Comparison of ENCODE assay signal across 20 cellular contexts in genomic region chr5:158461240-158461854, GRCh38.
DNase-seq lines count a peak whose midpoint lies in the region; ATAC-seq and TF ChIP-seq lines count a peak whose summit lies in the region.
"Had no signal": no experiment of that assay in that cellular context is flagged by ENCODE, and none has a peak within 500 bp of the region (broad histone marks: within the 10 kb centered on the region; RNA-seq: fewer than 3 reads in every experiment).

No MANE protein-coding gene starts in this region.

- DNase-seq in HuH-7 (ENCODE audit: low spot score) = peak; percentile 55
- no peak for DNase-seq in mesenchymal stem cell
- peak in 1 of 2 donors; percentile 80 for DNase-seq in suprapubic skin (ENCODE audit: low spot score in 2 of 2)
- no peak for DNase-seq in activated naive CD8-positive, alpha-beta T cell treated with anti-CD3 and anti-CD28 coated beads, Interleukin-2, amount 50 U/mL, for 24 hours
- DNase-seq in SK-N-SH = no peak
- no peak for DNase-seq in NCI-H226
- DNase-seq in NCI-H1105 treated with DMSO at 0.1 percent for 48 hours (lab: John Stamatoyannopoulos, UW) = no peak
- DNase-seq: ACHN; activated CD8-positive, alpha-beta T cell treated with anti-CD3 and anti-CD28 coated beads, Interleukin-2, amount 10 ng/mL, durations not matched to agents 7 days and 5 days; activated naive CD4-positive, alpha-beta T cell treated with anti-CD3 and anti-CD28 coated beads, Interleukin-2, amount 10 ng/mL, durations not matched to agents 7 days and 5 days; activated T-cell treated with anti-CD3 and anti-CD28 coated beads, Interleukin-2, amount 50 U/mL, for 4 hours; hippocampal formation; NCI-H2107; NCI-H524 treated with DMSO at 0.1 percent for 48 hours; occipital lobe; stimulated activated CD4-positive, alpha-beta T cell treated with anti-CD3 and anti-CD28 coated beads, Interleukin-1b, Interleukin-23, amount 100 ng/mL, for 48 hours had no signal

- peak overlapping the region; percentile 33 for H3K9ac ChIP-seq in mesenchymal stem cell (ENCODE audit: low read length)
- H3K9ac ChIP-seq in SK-N-SH = no peak overlapping the region

- no peak overlapping the region for H3K4ac ChIP-seq in mesenchymal stem cell (ENCODE audit: low read depth in 1 of 2, low read length in 2 of 2)

- no peak overlapping the region for H3K18ac ChIP-seq in mesenchymal stem cell (ENCODE audit: low read depth in 1 of 2, low read length in 2 of 2)

- H2BK120ac ChIP-seq in mesenchymal stem cell (ENCODE audit: low read depth, low read length) = no peak overlapping the region

- no peak overlapping the region for H2BK5ac ChIP-seq in mesenchymal stem cell (ENCODE audit: low read depth, low read length, poor library complexity, severe bottlenecking)

- H2BK15ac ChIP-seq in mesenchymal stem cell (ENCODE audit: low read depth, poor library complexity, severe bottlenecking) = no peak overlapping the region

- H3K9me3 ChIP-seq in gastroesophageal sphincter (no peaks in the 10 kb centered on the region), mesenchymal stem cell (ENCODE audit: control insufficient read depth, low read length) (no peaks in the 10 kb centered on the region), suprapubic skin (no peaks in the 10 kb centered on the region), SK-N-SH (no peaks in the 10 kb centered on the region)

- ATAC-seq in gastroesophageal sphincter = peak; percentile 84
- ATAC-seq in activated naive CD8-positive, alpha-beta T cell treated with anti-CD3 and anti-CD28 coated beads, Interleukin-2, amount 50 U/mL, for 24 hours = no peak
- ATAC-seq: activated CD8-positive, alpha-beta T cell treated with anti-CD3 and anti-CD28 coated beads, Interleukin-2, amount 10 ng/mL, durations not matched to agents 7 days and 5 days; activated T-cell treated with anti-CD3 and anti-CD28 coated beads, Interleukin-2, amount 50 U/mL, for 4 hours; stimulated activated memory B cell treated with anti-CD40 and anti-IgM and Interleukin-4, amounts not matched to agents 10 μg/mL and 1 μg/mL and 100 μg/mL, for 72 hours had no signal

- H3K4me2 ChIP-seq in mesenchymal stem cell (ENCODE audit: low read length, poor library complexity, severe bottlenecking) (no peak overlapping the region), SK-N-SH (no peak overlapping the region)

- TF ChIP-seq RAD21 in SK-N-SH (IDR thresholded peaks at IDR 0.05; ENCODE audit: low read length) = no peak

- H3K27ac ChIP-seq in gastroesophageal sphincter = peak overlapping the region; percentile 50 to 67 (median 62)
- H3K27ac ChIP-seq in mesenchymal stem cell (ENCODE audit: low read length, poor library complexity, severe bottlenecking) = no peak overlapping the region
- peak overlapping the region; percentile 73 for H3K27ac ChIP-seq in suprapubic skin
- no peak overlapping the region for H3K27ac ChIP-seq in SK-N-SH (ENCODE audit: low read depth in 2 of 2, low read length in 1 of 2)
- H3K27ac ChIP-seq: C4-2B had no signal

- peaks cover 3% of the 10 kb centered on the region for H3K9me3 Mint-ChIP-seq in activated naive CD8-positive, alpha-beta T cell treated with anti-CD3 and anti-CD28 coated beads, Interleukin-2, amount 50 U/mL, for 24 hours
- H3K9me3 Mint-ChIP-seq: activated naive CD4-positive, alpha-beta T cell treated with anti-CD3 and anti-CD28 coated beads, Interleukin-2, amount 10 ng/mL, durations not matched to agents 7 days and 5 days; activated T-cell treated with anti-CD3 and anti-CD28 coated beads, Interleukin-2, amount 50 U/mL, for 4 hours; stimulated activated memory B cell treated with anti-CD40 and anti-IgM and Interleukin-4, amounts not matched to agents 10 μg/mL and 1 μg/mL and 100 μg/mL, for 72 hours; type B pancreatic cell had no signal

- H3K4me3 ChIP-seq in gastroesophageal sphincter (no peak overlapping the region), mesenchymal stem cell (ENCODE audit: insufficient read depth in 1 of 2, low read depth in 1 of 2, low read length in 2 of 2) (no peak overlapping the region), suprapubic skin (no peak overlapping the region), SK-N-SH (ENCODE audit: low read depth in 2 of 2, low read length in 1 of 2) (no peak overlapping the region)

- no peaks in the 10 kb centered on the region for H3K79me2 ChIP-seq in SK-N-SH (ENCODE audit: insufficient read depth)

- no peaks in the 10 kb centered on the region for H3K9me2 ChIP-seq in SK-N-SH

- TF ChIP-seq POLR2A in gastroesophageal sphincter (IDR thresholded peaks at IDR 0.05) (no peak), suprapubic skin (IDR thresholded peaks at IDR 0.05) (no peak)

- H3K23ac ChIP-seq in mesenchymal stem cell (ENCODE audit: low read length in 2 of 2) = no peak overlapping the region

- TF ChIP-seq CTCF in gastroesophageal sphincter (IDR thresholded peaks at IDR 0.05) (no peak), suprapubic skin (IDR thresholded peaks at IDR 0.05) (no peak), SK-N-SH (IDR thresholded peaks at IDR 0.05) (no peak)

- H3F3A ChIP-seq in SK-N-SH (replicated peaks; ENCODE audit: insufficient read depth) = peaks cover 11% of the 10 kb centered on the region

- H3K14ac ChIP-seq in mesenchymal stem cell (ENCODE audit: low read length in 2 of 2) = no peak overlapping the region

- H4K20me1 ChIP-seq in SK-N-SH (ENCODE audit: insufficient read depth) = peaks cover 2% of the 10 kb centered on the region; the same call in 1 of the 2 replicates

- no peak overlapping the region for H4K91ac ChIP-seq in mesenchymal stem cell (ENCODE audit: low read length)

- H3K4me3 Mint-ChIP-seq in activated naive CD8-positive, alpha-beta T cell treated with anti-CD3 and anti-CD28 coated beads, Interleukin-2, amount 50 U/mL, for 24 hours = no peak overlapping the region
- H3K4me3 Mint-ChIP-seq: activated CD8-positive, alpha-beta T cell treated with anti-CD3 and anti-CD28 coated beads, Interleukin-2, amount 10 ng/mL, durations not matched to agents 7 days and 5 days; activated naive CD4-positive, alpha-beta T cell treated with anti-CD3 and anti-CD28 coated beads, Interleukin-2, amount 10 ng/mL, durations not matched to agents 7 days and 5 days; activated T-cell treated with anti-CD3 and anti-CD28 coated beads, Interleukin-2, amount 50 U/mL, for 4 hours; stimulated activated memory B cell treated with anti-CD40 and anti-IgM and Interleukin-4, amounts not matched to agents 10 μg/mL and 1 μg/mL and 100 μg/mL, for 72 hours; type B pancreatic cell had no signal

- H3K79me1 ChIP-seq in mesenchymal stem cell (replicated peaks; ENCODE audit: low read length, poor library complexity, severe bottlenecking) = no peaks in the 10 kb centered on the region

- 20 to 35% methylated on average over 4 of the region's 4 CpGs for WGBS in gastroesophageal sphincter (ENCODE audit: low coverage in 1 of 2), 2 donors
- WGBS in mesenchymal stem cell = 74% methylated on average over 2 of the region's 4 CpGs
- WGBS in suprapubic skin = 57% methylated on average over 3 of the region's 4 CpGs
- WGBS in SK-N-SH (ENCODE audit: low lambda C conversion rate) = 54% methylated on average over 4 of the region's 4 CpGs

- no peak overlapping the region for H4K8ac ChIP-seq in mesenchymal stem cell (ENCODE audit: low read length)

- H3K27ac Mint-ChIP-seq in activated naive CD8-positive, alpha-beta T cell treated with anti-CD3 and anti-CD28 coated beads, Interleukin-2, amount 50 U/mL, for 24 hours = no peak overlapping the region
- H3K27ac Mint-ChIP-seq: activated CD8-positive, alpha-beta T cell treated with anti-CD3 and anti-CD28 coated beads, Interleukin-2, amount 10 ng/mL, durations not matched to agents 7 days and 5 days; activated naive CD4-positive, alpha-beta T cell treated with anti-CD3 and anti-CD28 coated beads, Interleukin-2, amount 10 ng/mL, durations not matched to agents 7 days and 5 days; stimulated activated memory B cell treated with anti-CD40 and anti-IgM and Interleukin-4, amounts not matched to agents 10 μg/mL and 1 μg/mL and 100 μg/mL, for 72 hours; type B pancreatic cell had no signal

- H3K36me3 ChIP-seq in gastroesophageal sphincter (no peaks in the 10 kb centered on the region), mesenchymal stem cell (ENCODE audit: control insufficient read depth in 1 of 2, insufficient read depth in 2 of 2, low read depth in 1 of 2, low read length in 2 of 2) (no peaks in the 10 kb centered on the region), suprapubic skin (no peaks in the 10 kb centered on the region), SK-N-SH (replicated peaks in 1 of 2; ENCODE audit: control insufficient read depth in 1 of 2, insufficient read depth in 2 of 2, low read length in 1 of 2) (no peaks in the 10 kb centered on the region)

- TF ChIP-seq EP300 in gastroesophageal sphincter (IDR thresholded peaks at IDR 0.05) = no peak
- TF ChIP-seq EP300 in suprapubic skin (IDR thresholded peaks at IDR 0.05) = no peak
- no peak for TF ChIP-seq EP300 in SK-N-SH (IDR thresholded peaks at IDR 0.05; ENCODE audit: borderline replicate concordance in 1 of 2, low read depth in 1 of 2, low read length in 1 of 2)

- no peak overlapping the region for H2AK5ac ChIP-seq in mesenchymal stem cell (ENCODE audit: low read length, severe bottlenecking)

- H2BK12ac ChIP-seq in mesenchymal stem cell (ENCODE audit: low read length in 2 of 2) = no peak overlapping the region

- H3K36me3 Mint-ChIP-seq in activated naive CD8-positive, alpha-beta T cell treated with anti-CD3 and anti-CD28 coated beads, Interleukin-2, amount 50 U/mL, for 24 hours (ENCODE audit: low read depth) = no peaks in the 10 kb centered on the region
- H3K36me3 Mint-ChIP-seq: activated naive CD4-positive, alpha-beta T cell treated with anti-CD3 and anti-CD28 coated beads, Interleukin-2, amount 10 ng/mL, durations not matched to agents 7 days and 5 days; stimulated activated memory B cell treated with anti-CD40 and anti-IgM and Interleukin-4, amounts not matched to agents 10 μg/mL and 1 μg/mL and 100 μg/mL, for 72 hours; type B pancreatic cell had no signal

- POLR2A ChIA-PET in SK-N-SH (lab: Yijun Ruan, JAX) = no interaction called here

- CTCF ChIA-PET in SK-N-SH (lab: Yijun Ruan, JAX) = no interaction called here

- H3K4me1 Mint-ChIP-seq in activated naive CD8-positive, alpha-beta T cell treated with anti-CD3 and anti-CD28 coated beads, Interleukin-2, amount 50 U/mL, for 24 hours = peaks cover 24% of the 10 kb centered on the region
- H3K4me1 Mint-ChIP-seq: activated naive CD4-positive, alpha-beta T cell treated with anti-CD3 and anti-CD28 coated beads, Interleukin-2, amount 10 ng/mL, durations not matched to agents 7 days and 5 days had no signal

- no peak overlapping the region for H2AFZ ChIP-seq in mesenchymal stem cell (ENCODE audit: low read depth, low read length)
- no peak overlapping the region for H2AFZ ChIP-seq in SK-N-SH (ENCODE audit: low read depth)

- no peaks in the 10 kb centered on the region for H3K27me3 Mint-ChIP-seq in activated naive CD8-positive, alpha-beta T cell treated with anti-CD3 and anti-CD28 coated beads, Interleukin-2, amount 50 U/mL, for 24 hours
- H3K27me3 Mint-ChIP-seq: activated naive CD4-positive, alpha-beta T cell treated with anti-CD3 and anti-CD28 coated beads, Interleukin-2, amount 10 ng/mL, durations not matched to agents 7 days and 5 days; stimulated activated memory B cell treated with anti-CD40 and anti-IgM and Interleukin-4, amounts not matched to agents 10 μg/mL and 1 μg/mL and 100 μg/mL, for 72 hours; type B pancreatic cell had no signal

- H3K27me3 ChIP-seq in gastroesophageal sphincter = no peaks in the 10 kb centered on the region
- H3K27me3 ChIP-seq in mesenchymal stem cell (ENCODE audit: control insufficient read depth in 1 of 2, insufficient read depth in 1 of 2, low read length in 2 of 2) = no peaks in the 10 kb centered on the region
- no peaks in the 10 kb centered on the region for H3K27me3 ChIP-seq in suprapubic skin
- peaks cover 5% of the 10 kb centered on the region; the same call in 1 of the 2 replicates for H3K27me3 ChIP-seq in SK-N-SH (ENCODE audit: insufficient read depth)

- H3K4me1 ChIP-seq in gastroesophageal sphincter (peaks cover 8 to 54% (median 10%) of the 10 kb centered on the region in 3 donors), mesenchymal stem cell (ENCODE audit: control insufficient read depth, insufficient read depth, low read depth, low read length) (no peaks in the 10 kb centered on the region), suprapubic skin (peaks cover 22% of the 10 kb centered on the region), SK-N-SH (ENCODE audit: control insufficient read depth in 1 of 2, insufficient read depth in 2 of 2, low read depth in 1 of 2, low read length in 1 of 2) (peaks cover 2% of the 10 kb centered on the region in 2 experiments; a peak in 1 of 4 replicates)

Comparison
In these comparisons a context has a peak if more than half of its experiments do, and no peak if none do; other contexts are left out.
1. H3K27ac ChIP-seq: peak in gastroesophageal sphincter (4 of 4) and suprapubic skin (single experiment); none in mesenchymal stem cell (single experiment) and SK-N-SH (0 of 2).